In genomic region chr6:167350322-167350721, GRCh38 we compare ENCODE assay signal across 8 cellular contexts.
DNase-seq lines count a peak whose midpoint lies in the region; ATAC-seq and TF ChIP-seq lines count a peak whose summit lies in the region.

No MANE protein-coding gene starts in this region.

- peak; percentile 49 for DNase-seq in NCI-H748 (lab: John Stamatoyannopoulos, UW; ENCODE audit: unreplicated experiment)
- DNase-seq in NCI-H748 treated with DMSO at 0.1 percent for 48 hours (lab: John Stamatoyannopoulos, UW): no peak
- DNase-seq in activated effector memory CD4-positive, alpha-beta T cell treated with Interleukin-2 at 50 U/mL for 16 hours: peak; percentile 30
- DNase-seq in left kidney (ENCODE audit: low read depth, low spot score): peak; percentile 48
- peak in 1 of 2 donors; percentile 13 for DNase-seq in stimulated activated naive CD8-positive, alpha-beta T cell treated with anti-CD3 and anti-CD28 coated beads, Interleukin-15, amount 100 ng/mL, for 72 hours
- no peak for DNase-seq in C1 segment of cervical spinal cord (lab: John Stamatoyannopoulos, UW)

- no peaks in the 10 kb centered on the region for H3K9me3 Mint-ChIP-seq in stimulated activated naive CD8-positive, alpha-beta T cell treated with anti-CD3 and anti-CD28 coated beads, Interleukin-15, amount 100 ng/mL, for 72 hours

- ATAC-seq in stimulated activated naive CD8-positive, alpha-beta T cell treated with anti-CD3 and anti-CD28 coated beads, Interleukin-15, amount 100 ng/mL, for 72 hours: no peak
- ATAC-seq in SK-N-SH treated with all-trans-retinoic acid at 6 μM for 48 hours (no peak), HG03460 (IDR thresholded peaks at IDR 0.05; ENCODE audit: unreplicated experiment) (no peak)

- H3K4me3 Mint-ChIP-seq in stimulated activated naive CD8-positive, alpha-beta T cell treated with anti-CD3 and anti-CD28 coated beads, Interleukin-15, amount 100 ng/mL, for 72 hours: peak overlapping the region; percentile 85 to 93

- H3K27ac Mint-ChIP-seq in stimulated activated naive CD8-positive, alpha-beta T cell treated with anti-CD3 and anti-CD28 coated beads, Interleukin-15, amount 100 ng/mL, for 72 hours: peak overlapping the region; percentile 84 to 92

- H3K27me3 Mint-ChIP-seq in stimulated activated naive CD8-positive, alpha-beta T cell treated with anti-CD3 and anti-CD28 coated beads, Interleukin-15, amount 100 ng/mL, for 72 hours: peaks cover 25% of the 10 kb centered on the region

- H3K4me1 Mint-ChIP-seq in stimulated activated naive CD8-positive, alpha-beta T cell treated with anti-CD3 and anti-CD28 coated beads, Interleukin-15, amount 100 ng/mL, for 72 hours: peaks cover 32% of the 10 kb centered on the region

TF ChIP-seq in SK-N-SH treated with all-trans-retinoic acid at 6 μM for 48 hours, 23 proteins besides CTCF, POLR2A, EP300 and RAD21:
- TF ChIP-seq PPARA (CRISPR knock-in tag; IDR thresholded peaks at IDR 0.05; ENCODE audit: borderline replicate concordance): no peak
- no peak for TF ChIP-seq CSRNP3 (CRISPR knock-in tag; IDR thresholded peaks at IDR 0.05)
- TF ChIP-seq SNAI2 (CRISPR knock-in tag; IDR thresholded peaks at IDR 0.05): no peak
- TF ChIP-seq ZNF565 (CRISPR knock-in tag; conservative IDR thresholded peaks at IDR 0.05; ENCODE audit: low read depth): no peak
- no peak for TF ChIP-seq PATZ1 (CRISPR knock-in tag; IDR thresholded peaks at IDR 0.05; ENCODE audit: borderline replicate concordance)
- no peak for TF ChIP-seq CSDC2 (CRISPR knock-in tag; IDR thresholded peaks at IDR 0.05)
- TF ChIP-seq RARB (CRISPR knock-in tag; IDR thresholded peaks at IDR 0.05): no peak
- TF ChIP-seq ISL1 (CRISPR knock-in tag; IDR thresholded peaks at IDR 0.05): no peak
- TF ChIP-seq BACH2 (CRISPR knock-in tag; IDR thresholded peaks at IDR 0.05; ENCODE audit: borderline replicate concordance): no peak
- no peak for TF ChIP-seq ARNTL (CRISPR knock-in tag; IDR thresholded peaks at IDR 0.05; ENCODE audit: borderline replicate concordance, low read depth)
- TF ChIP-seq CREB5 (CRISPR knock-in tag; IDR thresholded peaks at IDR 0.05; ENCODE audit: low read depth): no peak

Comparison
In these comparisons a context has a peak if more than half of its experiments do, and no peak if none do; other contexts are left out.
1. DNase-seq: peak in NCI-H748 (single experiment), activated effector memory CD4-positive, alpha-beta T cell treated with Interleukin-2 at 50 U/mL for 16 hours (single experiment) and left kidney (single experiment); none in NCI-H748 treated with DMSO at 0.1 percent for 48 hours (single experiment) and C1 segment of cervical spinal cord (0 of 14).